Comparison of ENCODE assay signal across 8 cellular contexts in the genomic region with DNA sequence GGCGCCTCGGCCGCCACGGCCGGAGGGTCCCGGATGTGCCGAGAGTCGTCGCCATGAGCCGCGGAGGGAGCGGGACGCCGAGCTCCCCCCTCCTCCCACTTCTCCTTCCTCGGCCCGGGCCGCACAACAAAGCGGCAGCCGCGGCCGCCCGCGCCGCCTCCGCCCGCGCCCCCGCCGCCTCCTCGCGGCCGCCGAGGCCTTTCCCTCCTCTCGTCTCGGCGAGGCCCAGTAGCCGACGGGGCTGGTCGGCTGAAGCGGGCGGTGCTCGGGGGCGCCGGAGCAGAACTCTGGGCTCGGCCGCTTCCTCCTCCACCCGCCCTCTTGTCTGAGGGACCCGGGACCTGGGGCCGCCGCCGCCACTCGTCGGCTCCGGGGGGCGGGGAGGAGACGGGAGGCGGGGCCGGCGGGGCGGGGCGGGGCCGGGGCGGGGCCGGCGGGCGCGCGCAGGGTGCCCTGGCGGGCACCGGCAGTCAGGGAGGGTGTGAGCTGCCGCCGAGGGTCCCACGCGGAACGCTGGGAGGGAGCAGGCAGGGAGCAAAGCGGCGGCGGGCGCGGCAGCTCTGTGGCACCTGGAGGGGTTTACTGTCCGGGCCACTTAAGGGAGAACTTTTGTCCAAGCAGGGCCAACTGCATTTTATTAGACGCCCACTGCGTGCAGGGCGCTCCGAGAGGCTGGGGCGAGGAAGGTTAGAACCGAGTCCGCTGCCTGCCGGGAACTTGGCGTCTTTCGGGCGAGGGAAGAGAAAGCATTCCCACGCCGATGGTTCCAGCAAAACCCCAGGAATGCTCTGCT. TPM values are rescaled to one million over a fixed set of nuclear protein-coding genes. Genes with fewer than 3 reads are reported as not detected.
DNase-seq lines count a peak whose midpoint lies in the region; ATAC-seq and TF ChIP-seq lines count a peak whose summit lies in the region.

A gene (minus strand): TSS at position 327 of the 793 bp plus-strand sequence. CDS start 427 bp downstream, outside the sequence.

- ATAC-seq in GM18870 (IDR thresholded peaks at IDR 0.05; ENCODE audit: unreplicated experiment), result no peak

- H3K9ac ChIP-seq in MM.1S (ENCODE audit: low read length), result peak within 1 kb of the TSS; percentile 65; the same call in 1 of the 2 replicates

- DNase-seq in HAP-1 (ENCODE audit: low spot score in 2 of 2) (peak; percentile 57 to 85), MM.1S (peak; percentile 73), T-helper 2 cell (peak; percentile 58 to 81 (median 74)), ascending aorta (ENCODE audit: low spot score in 2 of 2) (peak; percentile 19 to 85), hepatic stellate cell (ENCODE audit: low spot score) (peak; percentile 83), retina (peak; percentile 81)

- no peak for TF ChIP-seq CTCF in GM12875 (IDR thresholded peaks at IDR 0.05; ENCODE audit: borderline replicate concordance, insufficient read depth, low read depth, low read length)
- TF ChIP-seq CTCF in MM.1S (IDR thresholded peaks at IDR 0.05; ENCODE audit: low read length), result no peak
- TF ChIP-seq CTCF in ascending aorta (IDR thresholded peaks at IDR 0.05), result peak in 1 of 3 experiments; percentile 16

- in situ Hi-C loops in HAP-1 (cut with MboI; ENCODE audit: low sequenced_read_pairs), result no loop called here

- 0 out of 2 replicates have a peak, but pooled peaks cover 3% of the 10 kb centered on the region for H3F3A ChIP-seq in MM.1S (ENCODE audit: insufficient read depth, low read length)

- H3K36me3 ChIP-seq in HAP-1 (replicated peaks) (no peaks in the 10 kb centered on the region), MM.1S (replicated peaks; ENCODE audit: insufficient read depth, low read length) (no peaks in the 10 kb centered on the region), ascending aorta (no peaks in the 10 kb centered on the region)

- H3K4me1 ChIP-seq in HAP-1 (peaks cover 13% of the 10 kb centered on the region), MM.1S (ENCODE audit: low read length) (0 out of 2 replicates have a peak, but pooled peaks cover 4% of the 10 kb centered on the region), ascending aorta (peaks cover 0 to 14% of the 10 kb centered on the region in 2 donors)

- peak within 1 kb of the TSS; percentile 99 for H2AFZ ChIP-seq in MM.1S (ENCODE audit: low read length)

- H3K27me3 ChIP-seq in HAP-1 (ENCODE audit: low read depth), result no peaks in the 10 kb centered on the region
- H3K27me3 ChIP-seq in MM.1S (replicated peaks; ENCODE audit: insufficient read depth, low read length), result no peaks in the 10 kb centered on the region
- H3K27me3 ChIP-seq in ascending aorta, result no peaks in the 10 kb centered on the region

- H3K9me3 ChIP-seq in HAP-1, result no peaks in the 10 kb centered on the region
- no peaks in the 10 kb centered on the region for H3K9me3 ChIP-seq in MM.1S (replicated peaks; ENCODE audit: insufficient read depth, low read length)
- no peaks in the 10 kb centered on the region for H3K9me3 ChIP-seq in ascending aorta

- H3K4me2 ChIP-seq in MM.1S (ENCODE audit: low read depth, low read length), result peak within 1 kb of the TSS; percentile 99

- H4K20me1 ChIP-seq in MM.1S (ENCODE audit: insufficient read depth, low read length), result no peaks in the 10 kb centered on the region

- no peaks in the 10 kb centered on the region for H3K9me2 ChIP-seq in MM.1S (replicated peaks; ENCODE audit: insufficient read depth, low read length)

- no peak within 1 kb of the TSS; the same call in 1 of the 2 replicates for H3K27ac ChIP-seq in MM.1S (ENCODE audit: low read length)
- peak within 1 kb of the TSS; percentile 86 for H3K27ac ChIP-seq in ascending aorta

- peaks cover 41% of the 10 kb centered on the region for H3K79me2 ChIP-seq in MM.1S (ENCODE audit: low read length)

- H3K4me3 ChIP-seq in GM12875 (ENCODE audit: low read depth, low read length) (peak within 1 kb of the TSS; percentile 69), HAP-1 (peak within 1 kb of the TSS; percentile 62), MM.1S (ENCODE audit: low read length) (peak within 1 kb of the TSS; percentile 80), ascending aorta (peak within 1 kb of the TSS; percentile 74 to 98)

- intact Hi-C loops in ascending aorta (cut with DNase I), result loop anchor here (1.0 to 5.0 kb wide), 3 partner anchors 47 to 155 kb away; a partner anchor contains a TSS

RNA-seq across cellular contexts. Expression of the gene that starts here (rescaled TPM):
- 17.6 TPM for total RNA-seq in ascending aorta
